Comparison of ENCODE assay signal across 8 cellular contexts in genomic region chr3:56801151-56801596, GRCh38. TPM values are rescaled to one million over a fixed set of nuclear protein-coding genes. Genes with fewer than 3 reads are reported as not detected.
DNase-seq lines count a peak whose midpoint lies in the region; ATAC-seq and TF ChIP-seq lines count a peak whose summit lies in the region.

No MANE protein-coding gene starts in this region.

- H3K4me3 Mint-ChIP-seq in activated T-helper 2 cell treated with anti-CD3 and anti-CD28 coated beads, Interferon-gamma antibody, Interleukin-2, Interleukin-4, amounts not matched to agents 10 μg/mL and 5 μg/mL and 100 μg/mL, durations not matched to agents 14 hours and 24 hours and 36 hours (ENCODE audit: low read depth), result peak overlapping the region; percentile 95

- H3K27me3 Mint-ChIP-seq in activated T-helper 2 cell treated with anti-CD3 and anti-CD28 coated beads, Interferon-gamma antibody, Interleukin-2, Interleukin-4, amounts not matched to agents 10 μg/mL and 5 μg/mL and 100 μg/mL, durations not matched to agents 14 hours and 24 hours and 36 hours (ENCODE audit: low read depth), result no peaks in the 10 kb centered on the region

- intact Hi-C loops in activated T-helper 2 cell treated with anti-CD3 and anti-CD28 coated beads, Interferon-gamma antibody, Interleukin-2, Interleukin-4, amounts not matched to agents 10 μg/mL and 5 μg/mL and 100 μg/mL, durations not matched to agents 14 hours and 24 hours and 36 hours (cut with micrococcal nuclease), result loop anchor here (1.0 to 5.0 kb wide), 3 partner anchors 76 to 180 kb away; no protein-coding TSS in a partner anchor
- intact Hi-C loops in heart right ventricle (cut with DNase I) (loop anchor here (2.0 to 10.0 kb wide), 14 partner anchors 56 to 188 kb away; no protein-coding TSS in a partner anchor), sigmoid colon (cut with DNase I) (loop anchor here (1.0 to 5.0 kb wide), 3 partner anchors 98 to 188 kb away; no protein-coding TSS in a partner anchor)

- TF ChIP-seq CTCF in GM12864 (IDR thresholded peaks at IDR 0.05; ENCODE audit: low read depth, low read length, missing control alignments), result no peak
- no peak for TF ChIP-seq CTCF in heart right ventricle (IDR thresholded peaks at IDR 0.05)
- TF ChIP-seq CTCF in sigmoid colon (IDR thresholded peaks at IDR 0.05), result no peak

- no peaks in the 10 kb centered on the region for H3K27me3 ChIP-seq in heart right ventricle
- no peaks in the 10 kb centered on the region for H3K27me3 ChIP-seq in sigmoid colon

- TF ChIP-seq EP300 in sigmoid colon (IDR thresholded peaks at IDR 0.05), result no peak

- H3K27ac ChIP-seq in heart right ventricle (peak overlapping the region in 9 of 10 donors; percentile 36 to 84 (median 79)), sigmoid colon (peak overlapping the region; percentile 64 to 78 (median 69))

- WGBS in heart right ventricle, 2 donors, result 15 to 22% methylated on average over 9 of the region's 9 CpGs
- WGBS in sigmoid colon, 2 donors, result 33% methylated on average over 9 of the region's 9 CpGs

- DNase-seq in GM12864 (ENCODE audit: low read depth) (no peak), heart right ventricle (no peak), sigmoid colon (no peak), D341Med (ENCODE audit: low spot score) (no peak), GOT3 (lab: John Stamatoyannopoulos, UW) (no peak)
- peak; percentile 29 for DNase-seq in activated T-helper 2 cell treated with anti-CD3 and anti-CD28 coated beads, Interferon-gamma antibody, Interleukin-2, Interleukin-4, amounts not matched to agents 10 μg/mL and 5 μg/mL and 100 μg/mL, durations not matched to agents 14 hours and 24 hours and 36 hours (ENCODE audit: low spot score)

- H3K4me1 ChIP-seq in heart right ventricle (peaks cover 0 to 59% (median 49%) of the 10 kb centered on the region in 9 donors), sigmoid colon (peaks cover 0 to 73% (median 55%) of the 10 kb centered on the region in 4 donors)

- H3K4me3 ChIP-seq in GM12864 (ENCODE audit: low read depth, low read length) (peak overlapping the region; percentile 74), heart right ventricle (peak overlapping the region; percentile 71 to 94 (median 86)), sigmoid colon (peak overlapping the region; percentile 65 to 74 (median 72))

- H3K4me1 Mint-ChIP-seq in activated T-helper 2 cell treated with anti-CD3 and anti-CD28 coated beads, Interferon-gamma antibody, Interleukin-2, Interleukin-4, amounts not matched to agents 10 μg/mL and 5 μg/mL and 100 μg/mL, durations not matched to agents 14 hours and 24 hours and 36 hours (ENCODE audit: low read depth), result peaks cover 42% of the 10 kb centered on the region

- no peak for TF ChIP-seq POLR2A in sigmoid colon (IDR thresholded peaks at IDR 0.05)

- H3K9me3 Mint-ChIP-seq in activated T-helper 2 cell treated with anti-CD3 and anti-CD28 coated beads, Interferon-gamma antibody, Interleukin-2, Interleukin-4, amounts not matched to agents 10 μg/mL and 5 μg/mL and 100 μg/mL, durations not matched to agents 14 hours and 24 hours and 36 hours, result no peaks in the 10 kb centered on the region

- peak overlapping the region; percentile 85 for H3K27ac Mint-ChIP-seq in activated T-helper 2 cell treated with anti-CD3 and anti-CD28 coated beads, Interferon-gamma antibody, Interleukin-2, Interleukin-4, amounts not matched to agents 10 μg/mL and 5 μg/mL and 100 μg/mL, durations not matched to agents 14 hours and 24 hours and 36 hours

- ATAC-seq in HG03460 (IDR thresholded peaks at IDR 0.05; ENCODE audit: unreplicated experiment) (peak; percentile 3), heart right ventricle (peak; percentile 12 to 49 (median 26)), HG02870 (IDR thresholded peaks at IDR 0.05; ENCODE audit: unreplicated experiment) (no peak)

- no peaks in the 10 kb centered on the region for H3K9me3 ChIP-seq in heart right ventricle
- no peaks in the 10 kb centered on the region for H3K9me3 ChIP-seq in sigmoid colon

- H3K36me3 ChIP-seq in heart right ventricle (no peaks in the 10 kb centered on the region), sigmoid colon (no peaks in the 10 kb centered on the region)

- peaks cover 23% of the 10 kb centered on the region for H3K36me3 Mint-ChIP-seq in activated T-helper 2 cell treated with anti-CD3 and anti-CD28 coated beads, Interferon-gamma antibody, Interleukin-2, Interleukin-4, amounts not matched to agents 10 μg/mL and 5 μg/mL and 100 μg/mL, durations not matched to agents 14 hours and 24 hours and 36 hours (ENCODE audit: low read depth)

RNA-seq across cellular contexts. Expression of gene ARHGEF3, which starts 0.6 kb away (rescaled TPM):
- 38.3 and 38.6 TPM in 2 replicates for total RNA-seq in activated T-helper 2 cell treated with anti-CD3 and anti-CD28 coated beads, Interferon-gamma antibody, Interleukin-2, Interleukin-4, amounts not matched to agents 10 μg/mL and 5 μg/mL and 100 μg/mL, durations not matched to agents 14 hours and 24 hours and 36 hours
- total RNA-seq in heart right ventricle (10 to 100 TPM; 12.8 to 26.1 (median 17.9) TPM), sigmoid colon (10 to 100 TPM; 20.3 to 34.2 (median 24.5) TPM)
- polyA plus RNA-seq in heart right ventricle (1 to 10 TPM; 6.6 to 7.4 TPM), sigmoid colon (10 to 100 TPM in 1 of 3 donors, 1 to 10 TPM in 2; 5.3 to 17.9 (median 7.8) TPM)
